Comparison of ENCODE assay signal across 1 cellular context in the genomic region with DNA sequence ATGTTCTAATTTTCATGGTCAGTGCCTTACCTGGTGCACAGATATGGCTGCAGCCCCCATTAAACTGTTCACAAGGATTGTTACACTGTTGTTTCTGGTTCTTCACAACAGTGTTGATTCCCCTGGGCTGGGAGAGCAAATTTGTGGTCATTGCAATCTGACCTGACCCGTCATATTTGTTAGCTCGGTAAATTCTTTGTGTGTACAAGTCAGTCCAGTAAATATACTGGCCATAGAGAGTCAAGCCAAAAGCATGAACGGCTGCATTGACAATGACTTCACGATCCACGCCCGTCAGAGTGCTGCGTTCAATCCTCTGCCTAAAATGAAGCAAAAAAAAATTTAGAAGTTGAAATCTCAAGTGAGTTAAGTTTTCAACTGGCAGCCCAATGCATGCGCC.
TF ChIP-seq lines count a peak whose summit lies in the region.

No MANE protein-coding gene starts in this region.

TF ChIP-seq in K562, 482 proteins besides CTCF, POLR2A, EP300 and RAD21 (continued from another document):
- TF ChIP-seq MECOM (CRISPR knock-in tag; IDR thresholded peaks at IDR 0.05): no peak
- no peak for TF ChIP-seq ZNF12 (CRISPR knock-in tag; IDR thresholded peaks at IDR 0.05)
- no peak for TF ChIP-seq NELFE (IDR thresholded peaks at IDR 0.05; ENCODE audit: insufficient read depth, insufficient read length)
- no peak for TF ChIP-seq JUNB (CRISPR knock-in tag; conservative IDR thresholded peaks at IDR 0.05)
- TF ChIP-seq, protein P1, sequence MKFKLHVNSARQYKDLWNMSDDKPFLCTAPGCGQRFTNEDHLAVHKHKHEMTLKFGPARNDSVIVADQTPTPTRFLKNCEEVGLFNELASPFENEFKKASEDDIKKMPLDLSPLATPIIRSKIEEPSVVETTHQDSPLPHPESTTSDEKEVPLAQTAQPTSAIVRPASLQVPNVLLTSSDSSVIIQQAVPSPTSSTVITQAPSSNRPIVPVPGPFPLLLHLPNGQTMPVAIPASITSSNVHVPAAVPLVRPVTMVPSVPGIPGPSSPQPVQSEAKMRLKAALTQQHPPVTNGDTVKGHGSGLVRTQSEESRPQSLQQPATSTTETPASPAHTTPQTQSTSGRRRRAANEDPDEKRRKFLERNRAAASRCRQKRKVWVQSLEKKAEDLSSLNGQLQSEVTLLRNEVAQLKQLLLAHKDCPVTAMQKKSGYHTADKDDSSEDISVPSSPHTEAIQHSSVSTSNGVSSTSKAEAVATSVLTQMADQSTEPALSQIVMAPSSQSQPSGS (CRISPR knock-in tag; IDR thresholded peaks at IDR 0.05): no peak
- TF ChIP-seq ZFPM2 (CRISPR knock-in tag; IDR thresholded peaks at IDR 0.05): no peak
- no peak for TF ChIP-seq CBX8 (IDR thresholded peaks at IDR 0.05; ENCODE audit: borderline replicate concordance, extremely low read depth, low read depth, low read length, poor library complexity, severe bottlenecking)
